ENCODE assay signal across 20 cellular contexts in the genomic region with DNA sequence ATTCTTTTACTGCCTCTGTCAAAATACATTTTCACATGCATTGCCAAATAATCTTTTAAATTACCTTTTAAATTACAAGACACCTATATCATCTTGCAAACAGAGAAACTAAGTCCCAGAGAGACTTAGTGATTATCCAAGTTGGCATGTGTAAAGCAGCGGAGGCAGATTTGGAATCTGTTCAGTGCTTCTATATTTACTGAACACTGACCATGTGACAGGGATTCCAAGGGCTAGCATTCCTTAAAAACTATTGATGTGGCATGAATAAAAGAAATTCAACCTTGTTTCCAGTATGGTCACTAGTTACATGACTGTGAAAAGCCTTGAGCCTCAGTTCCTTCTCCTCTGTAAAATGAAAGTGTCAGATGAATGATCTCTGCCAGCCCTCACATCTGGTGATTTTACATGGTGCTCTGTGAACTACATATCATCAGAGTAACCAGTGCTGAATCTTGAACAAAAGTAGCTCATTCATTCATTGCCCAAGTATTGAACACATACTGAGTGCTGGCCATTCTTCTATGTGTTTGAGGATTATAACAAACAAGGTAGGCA.
"Had no signal": no experiment of that assay in that cellular context is flagged by ENCODE, and none has a peak within 500 bp of the region (broad histone marks: within the 10 kb centered on the region; RNA-seq: fewer than 3 reads in every experiment).

No MANE protein-coding gene starts in this region.

- H3K4me1 Mint-ChIP-seq: stimulated activated memory B cell treated with anti-CD40 and anti-IgM and Interleukin-4, amounts not matched to agents 10 μg/mL and 1 μg/mL and 100 μg/mL, for 72 hours had no signal

- DNase-seq: dermis blood vessel endothelial cell; esophagus squamous epithelium; foreskin keratinocyte; head of caudate nucleus; hippocampal formation; mammary epithelial cell; naive thymus-derived CD8-positive, alpha-beta T cell; psoas muscle; retina; right lobe of liver; spleen; stimulated activated CD4-positive, alpha-beta T cell treated with anti-CD3 and anti-CD28 coated beads, Interleukin-15, amount 100 ng/mL, for 24 hours; stimulated activated CD4-positive, alpha-beta T cell treated with anti-CD3 and anti-CD28 coated beads, Interleukin-1b, Interleukin-23, amount 100 ng/mL, for 48 hours; stimulated activated CD4-positive, alpha-beta T cell treated with anti-CD3 and anti-CD28 coated beads, Interleukin-4, amount 100 ng/mL, for 24 hours; tibial artery; upper lobe of left lung; uterus had no signal

- H3K4me3 ChIP-seq: esophagus squamous epithelium, psoas muscle, right lobe of liver, spleen, tibial artery, upper lobe of left lung, uterus had no signal

- H3K36me3 ChIP-seq: esophagus squamous epithelium, neutrophil, right lobe of liver, spleen, tibial artery, upper lobe of left lung, uterus had no signal

- ATAC-seq: foreskin keratinocyte; naive thymus-derived CD8-positive, alpha-beta T cell; psoas muscle; right lobe of liver; stimulated activated memory B cell treated with anti-CD40 and anti-IgM and Interleukin-4, amounts not matched to agents 10 μg/mL and 1 μg/mL and 100 μg/mL, for 72 hours had no signal

- H3K27me3 ChIP-seq: esophagus squamous epithelium, foreskin keratinocyte, neutrophil, right lobe of liver, tibial artery, upper lobe of left lung, uterus had no signal

- H3K36me3 Mint-ChIP-seq: stimulated activated memory B cell treated with anti-CD40 and anti-IgM and Interleukin-4, amounts not matched to agents 10 μg/mL and 1 μg/mL and 100 μg/mL, for 72 hours had no signal

- H3K9me3 ChIP-seq: neutrophil, psoas muscle, right lobe of liver, upper lobe of left lung, uterus had no signal

- H3K27ac Mint-ChIP-seq: naive thymus-derived CD8-positive, alpha-beta T cell; stimulated activated memory B cell treated with anti-CD40 and anti-IgM and Interleukin-4, amounts not matched to agents 10 μg/mL and 1 μg/mL and 100 μg/mL, for 72 hours; stimulated activated naive CD8-positive, alpha-beta T cell treated with anti-CD3 and anti-CD28 coated beads, Interleukin-15, Interleukin-2, amounts not matched to agents 100 ng/mL and 50 ng/mL, for 24 hours had no signal

- H3K4me1 ChIP-seq: esophagus squamous epithelium, foreskin keratinocyte, right lobe of liver, spleen, tibial artery, upper lobe of left lung, uterus had no signal

- H3K27ac ChIP-seq: esophagus squamous epithelium, foreskin keratinocyte, neutrophil, psoas muscle, right lobe of liver, spleen, tibial artery, upper lobe of left lung, uterus had no signal

- H3K9me3 Mint-ChIP-seq: stimulated activated memory B cell treated with anti-CD40 and anti-IgM and Interleukin-4, amounts not matched to agents 10 μg/mL and 1 μg/mL and 100 μg/mL, for 72 hours had no signal

- H3K4me3 Mint-ChIP-seq: naive thymus-derived CD8-positive, alpha-beta T cell; stimulated activated memory B cell treated with anti-CD40 and anti-IgM and Interleukin-4, amounts not matched to agents 10 μg/mL and 1 μg/mL and 100 μg/mL, for 72 hours; stimulated activated naive CD8-positive, alpha-beta T cell treated with anti-CD3 and anti-CD28 coated beads, Interleukin-15, Interleukin-2, amounts not matched to agents 100 ng/mL and 50 ng/mL, for 24 hours had no signal
